ENCODE assay signal across 10 cellular contexts in genomic region chr2:44560352-44560751, GRCh38.
DNase-seq lines count a peak whose midpoint lies in the region; ATAC-seq and TF ChIP-seq lines count a peak whose summit lies in the region.
"Had no signal": no experiment of that assay in that cellular context is flagged by ENCODE, and none has a peak within 500 bp of the region (broad histone marks: within the 10 kb centered on the region; RNA-seq: fewer than 3 reads in every experiment).

No MANE protein-coding gene starts in this region.

- peak; percentile 22 to 38 for DNase-seq in activated CD4-positive, alpha-beta T cell treated with anti-CD3 and anti-CD28 coated beads, Interleukin-2, amount 50 U/mL, for 48 hours
- DNase-seq in activated CD4-positive, alpha-beta T cell treated with anti-CD3 and anti-CD28 coated beads, Interleukin-2, amount 10 ng/mL, durations not matched to agents 7 days and 5 days: no peak
- DNase-seq in LHCN-M2 (ENCODE audit: low read depth) (peak; percentile 31), chondrocyte (ENCODE audit: low spot score) (no peak), DMS79 (lab: John Stamatoyannopoulos, UW) (no peak), NOMO-1 treated with dmso at 0.1 percent for 144 hours (lab: John Stamatoyannopoulos, UW; ENCODE audit: unreplicated experiment) (no peak)
- peak; percentile 6 for DNase-seq in stimulated activated CD4-positive, alpha-beta T cell treated with anti-CD3 and anti-CD28 coated beads, Interleukin-1b, Interleukin-23, amount 100 ng/mL, for 48 hours
- DNase-seq: NCI-H187, T-helper 9 cell had no signal

- ATAC-seq in HG02973 (IDR thresholded peaks at IDR 0.05; ENCODE audit: unreplicated experiment): no peak

- H3K36me3 Mint-ChIP-seq in activated CD4-positive, alpha-beta T cell treated with anti-CD3 and anti-CD28 coated beads, Interleukin-2, amount 10 ng/mL, durations not matched to agents 7 days and 5 days (ENCODE audit: low read depth): no peaks in the 10 kb centered on the region
- H3K36me3 Mint-ChIP-seq in chondrocyte (ENCODE audit: low read depth): no peaks in the 10 kb centered on the region

- no peaks in the 10 kb centered on the region for H3K4me1 Mint-ChIP-seq in activated CD4-positive, alpha-beta T cell treated with anti-CD3 and anti-CD28 coated beads, Interleukin-2, amount 10 ng/mL, durations not matched to agents 7 days and 5 days
- H3K4me1 Mint-ChIP-seq in chondrocyte (ENCODE audit: low read depth): no peaks in the 10 kb centered on the region

- peak; percentile 62 for TF ChIP-seq CTCF in chondrocyte (IDR thresholded peaks at IDR 0.05)

- POLR2A ChIA-PET in activated CD4-positive, alpha-beta T cell treated with anti-CD3 and anti-CD28 coated beads, Interleukin-2, amount 10 ng/mL, durations not matched to agents 7 days and 5 days (lab: Charles Lee): no interaction called here

- CTCF ChIA-PET in activated CD4-positive, alpha-beta T cell treated with anti-CD3 and anti-CD28 coated beads, Interleukin-2, amount 10 ng/mL, durations not matched to agents 7 days and 5 days (lab: Charles Lee): interaction anchor here (0.6 kb wide), 1 partner anchor 51 kb away, joined by 3 read pairs; no protein-coding TSS in a partner anchor

- H3K27ac Mint-ChIP-seq in activated CD4-positive, alpha-beta T cell treated with anti-CD3 and anti-CD28 coated beads, Interleukin-2, amount 10 ng/mL, durations not matched to agents 7 days and 5 days: no peak overlapping the region
- H3K27ac Mint-ChIP-seq in chondrocyte (ENCODE audit: unreplicated experiment): no peak overlapping the region

- no peaks in the 10 kb centered on the region for H3K9me3 Mint-ChIP-seq in activated CD4-positive, alpha-beta T cell treated with anti-CD3 and anti-CD28 coated beads, Interleukin-2, amount 10 ng/mL, durations not matched to agents 7 days and 5 days
- H3K9me3 Mint-ChIP-seq in chondrocyte (ENCODE audit: low read depth): no peaks in the 10 kb centered on the region

- no peak overlapping the region for H3K4me3 Mint-ChIP-seq in activated CD4-positive, alpha-beta T cell treated with anti-CD3 and anti-CD28 coated beads, Interleukin-2, amount 10 ng/mL, durations not matched to agents 7 days and 5 days
- H3K4me3 Mint-ChIP-seq in chondrocyte (ENCODE audit: unreplicated experiment): no peak overlapping the region

- no peaks in the 10 kb centered on the region for H3K27me3 Mint-ChIP-seq in activated CD4-positive, alpha-beta T cell treated with anti-CD3 and anti-CD28 coated beads, Interleukin-2, amount 10 ng/mL, durations not matched to agents 7 days and 5 days
- no peaks in the 10 kb centered on the region for H3K27me3 Mint-ChIP-seq in chondrocyte (ENCODE audit: low read depth)

Comparison
In these comparisons a context has a peak if more than half of its experiments do, and no peak if none do; other contexts are left out.
1. DNase-seq: peak in activated CD4-positive, alpha-beta T cell treated with anti-CD3 and anti-CD28 coated beads, Interleukin-2, amount 50 U/mL, for 48 hours (2 of 2), LHCN-M2 (single experiment) and stimulated activated CD4-positive, alpha-beta T cell treated with anti-CD3 and anti-CD28 coated beads, Interleukin-1b, Interleukin-23, amount 100 ng/mL, for 48 hours (single experiment); none in activated CD4-positive, alpha-beta T cell treated with anti-CD3 and anti-CD28 coated beads, Interleukin-2, amount 10 ng/mL, durations not matched to agents 7 days and 5 days (single experiment), chondrocyte (single experiment), DMS79 (single experiment) and NOMO-1 treated with dmso at 0.1 percent for 144 hours (single experiment).